8 cellular contexts compared by ENCODE assay signal in genomic region chr1:91282695-91283420, GRCh38.
DNase-seq lines count a peak whose midpoint lies in the region; ATAC-seq and TF ChIP-seq lines count a peak whose summit lies in the region.

No MANE protein-coding gene starts in this region.

- H3K27ac ChIP-seq in caudate nucleus (ENCODE audit: low read depth, low read length) = no peak overlapping the region

- no peaks in the 10 kb centered on the region for H3K27me3 ChIP-seq in kidney epithelial cell (ENCODE audit: control insufficient read depth, insufficient read depth, low read length)

- H3K36me3 ChIP-seq in kidney epithelial cell (ENCODE audit: control insufficient read depth, insufficient read depth, low read length) = no peaks in the 10 kb centered on the region

- DNase-seq in DMS153 (lab: John Stamatoyannopoulos, UW) (peak; percentile 57), NCI-H128 (lab: John Stamatoyannopoulos, UW; ENCODE audit: unreplicated experiment) (peak; percentile 17), T-helper 2 cell (peak in 3 of 5 experiments; percentile 2 to 56 (median 3)), caudate nucleus (lab: John Stamatoyannopoulos, UW) (peak in 42 of 61 donors; percentile 1 to 81 (median 18)), kidney epithelial cell (ENCODE audit: low read depth) (peak; percentile 18)
- peak; percentile 49 to 50 for DNase-seq in stimulated activated CD4-positive, alpha-beta T cell treated with anti-CD3 and anti-CD28 coated beads, Interleukin-2, amount 100 ng/mL, for 24 hours

- peak; percentile 73 for TF ChIP-seq CTCF in kidney epithelial cell (IDR thresholded peaks at IDR 0.05; ENCODE audit: insufficient read depth, low read length, poor library complexity, severe bottlenecking)

- ATAC-seq in GM21717 (IDR thresholded peaks at IDR 0.05; ENCODE audit: unreplicated experiment) = peak; percentile 63
- ATAC-seq in GM19328 (IDR thresholded peaks at IDR 0.05; ENCODE audit: unreplicated experiment) = no peak

- no peak overlapping the region for H3K4me3 ChIP-seq in kidney epithelial cell (ENCODE audit: low read depth, low read length)

Comparison
In these comparisons a context has a peak if more than half of its experiments do, and no peak if none do; other contexts are left out.
1. DNase-seq: peak in every context shown above with its lines; median percentile 57 in DMS153; 50 in stimulated activated CD4-positive, alpha-beta T cell treated with anti-CD3 and anti-CD28 coated beads, Interleukin-2, amount 100 ng/mL, for 24 hours; 18 in caudate nucleus; 18 in kidney epithelial cell; 17 in NCI-H128; 3 in T-helper 2 cell.